Comparison of ENCODE assay signal across 8 cellular contexts in genomic region chr12:9283346-9284095, GRCh38.
DNase-seq lines count a peak whose midpoint lies in the region; ATAC-seq and TF ChIP-seq lines count a peak whose summit lies in the region.
"Not testable (repeated sequence)": the region's sequence is repeated elsewhere in the genome, so short reads cannot be mapped to it uniquely, and the experiment has no call there.

No MANE protein-coding gene starts in this region.

- not testable (repeated sequence) for H3K36me3 ChIP-seq in breast epithelium; gastrocnemius medialis; aorta (ENCODE audit: control insufficient read depth in 1 of 2, insufficient read depth in 2 of 2, low read length in 1 of 2)

- peak; percentile 90 for ATAC-seq in GM18511 (IDR thresholded peaks at IDR 0.05; ENCODE audit: unreplicated experiment)
- ATAC-seq in HG03354 (IDR thresholded peaks at IDR 0.05; ENCODE audit: poor library complexity, severe bottlenecking, unreplicated experiment), result peak; percentile 75
- peak; percentile 87 to 94 for ATAC-seq in gastrocnemius medialis
- ATAC-seq in aorta (ENCODE audit: low FRiP score), result peak; percentile 36

- not testable (repeated sequence) for H3K27me3 ChIP-seq in breast epithelium; gastrocnemius medialis; aorta (ENCODE audit: control insufficient read depth in 1 of 2, insufficient read depth in 2 of 2, low read length in 1 of 2)

- H3K4me1 ChIP-seq in breast epithelium; gastrocnemius medialis; aorta (ENCODE audit: control insufficient read depth in 1 of 2, insufficient read depth in 2 of 2, low read length in 2 of 2): not testable (repeated sequence)

- DNase-seq in NCI-H345 treated with DMSO at 0.1 percent for 48 hours (lab: John Stamatoyannopoulos, UW; ENCODE audit: unreplicated experiment) (peak; percentile 64), breast epithelium (ENCODE audit: low spot score in 2 of 2) (peak; percentile 68 to 72), gastrocnemius medialis (peak; percentile 57 to 75), aorta (peak; percentile 94 to 97)
- DNase-seq in activated CD4-positive, CD25-positive, alpha-beta regulatory T cell (lab: John Stamatoyannopoulos, UW), result peak; percentile 35 to 75 (median 58)

- TF ChIP-seq CTCF in breast epithelium (IDR thresholded peaks at IDR 0.05); gastrocnemius medialis (IDR thresholded peaks at IDR 0.05 in 4 of 5, conservative IDR thresholded peaks at IDR 0.05 in 1 of 5): not testable (repeated sequence)

- in situ Hi-C loops in gastrocnemius medialis (cut with MboI; ENCODE audit: low sequenced_read_pairs in 4 of 4), result not testable (repeated sequence)

- H3K4me3 ChIP-seq in breast epithelium (peak overlapping the region; percentile 41 to 67 (median 50)), iPS-18c (ENCODE audit: insufficient read depth, low read depth, low read length) (peak overlapping the region; percentile 56; the same call in 1 of the 2 replicates), gastrocnemius medialis (peak overlapping the region; percentile 51 to 64 (median 60)), aorta (ENCODE audit: low read length in 2 of 2) (peak overlapping the region in 1 of 2 donors; percentile 47)

- peak overlapping the region; percentile 50 to 58 for H3K27ac ChIP-seq in breast epithelium
- peak overlapping the region; percentile 74 to 82 (median 80) for H3K27ac ChIP-seq in gastrocnemius medialis
- not testable (repeated sequence) for H3K27ac ChIP-seq in aorta (ENCODE audit: low read depth in 1 of 2, low read length in 2 of 2)

- TF ChIP-seq POLR2A in breast epithelium (IDR thresholded peaks at IDR 0.05); gastrocnemius medialis (IDR thresholded peaks at IDR 0.05): not testable (repeated sequence)

- intact Hi-C loops in breast epithelium (cut with DNase I; ENCODE audit: low total_unique reads); gastrocnemius medialis (cut with DNase I; ENCODE audit: low total_unique reads): not testable (repeated sequence)
- intact Hi-C loops in aorta (cut with DNase I), result loop anchor here (5.0 kb wide), 1 partner anchor 166 kb away; the partner anchor contains the start of gene A2M (in 2 of the 2)

- not testable (repeated sequence) for H3K9me3 ChIP-seq in breast epithelium; iPS-18c (ENCODE audit: control insufficient read depth, insufficient read depth, low read length); gastrocnemius medialis; aorta (ENCODE audit: control insufficient read depth, low read length)

- 0% methylated on average over 33 to 40 of the region's 42 CpGs for whole genome bisulfite sequencing in aorta, 2 donors

Comparison
In these comparisons a context has a peak if more than half of its experiments do, and no peak if none do; other contexts are left out.
1. ATAC-seq: peak in every context shown above with its lines; median percentile 90 in gastrocnemius medialis; 90 in GM18511; 75 in HG03354; 36 in aorta.